Comparison of ENCODE assay signal across 8 cellular contexts in genomic region chr19:47742636-47743035, GRCh38. TPM values are rescaled to one million over a fixed set of nuclear protein-coding genes. Genes with fewer than 3 reads are reported as not detected.
DNase-seq lines count a peak whose midpoint lies in the region; ATAC-seq, FAIRE-seq and TF ChIP-seq lines count a peak whose summit lies in the region.

No MANE protein-coding gene starts in this region.

- TF ChIP-seq CTCF in HFFc6 (IDR thresholded peaks at IDR 0.05), result no peak
- no peak for TF ChIP-seq CTCF in kidney (IDR thresholded peaks at IDR 0.05; ENCODE audit: borderline replicate concordance, extremely low read depth, insufficient read depth)
- no peak for TF ChIP-seq CTCF in lower leg skin (IDR thresholded peaks at IDR 0.05)

- no peak for ATAC-seq in stimulated activated naive CD8-positive, alpha-beta T cell treated with anti-CD3 and anti-CD28 coated beads, Interleukin-15, amount 100 ng/mL, for 72 hours
- ATAC-seq in HG03460 (IDR thresholded peaks at IDR 0.05; ENCODE audit: unreplicated experiment) (no peak), HG03045 (IDR thresholded peaks at IDR 0.05; ENCODE audit: unreplicated experiment) (no peak)

- intact Hi-C loops in kidney (cut with DNase I), result no loop called here
- intact Hi-C loops in lower leg skin (cut with DNase I; ENCODE audit: low total_unique reads), result loop anchor here (2.0 kb wide), 1 partner anchor 30 kb away; the partner anchor contains the start of gene EHD2

- no peak for FAIRE-seq in kidney (lab: Jason Lieb, UNC)

- H3K4me3 ChIP-seq in kidney (ENCODE audit: low read length in 2 of 2) (peak overlapping the region in 1 of 2 donors; percentile 71), lower leg skin (ENCODE audit: low read depth, poor library complexity, severe bottlenecking) (no peak overlapping the region)

- peak overlapping the region; percentile 99 for H3K4me3 Mint-ChIP-seq in HFFc6
- peak overlapping the region; percentile 78 to 88 for H3K4me3 Mint-ChIP-seq in stimulated activated naive CD8-positive, alpha-beta T cell treated with anti-CD3 and anti-CD28 coated beads, Interleukin-15, amount 100 ng/mL, for 72 hours

- no peak for DNase-seq in HFFc6
- peak; percentile 82 for DNase-seq in kidney
- DNase-seq in stimulated activated naive CD8-positive, alpha-beta T cell treated with anti-CD3 and anti-CD28 coated beads, Interleukin-15, amount 100 ng/mL, for 72 hours, result no peak
- DNase-seq in lower leg skin (ENCODE audit: low spot score in 2 of 2), result no peak
- DNase-seq in G401 (ENCODE audit: low spot score), result no peak

- 31 to 41% methylated on average over 13 of the region's 13 CpGs for WGBS in lower leg skin, 2 donors

- peak overlapping the region; percentile 98 for H3K27ac Mint-ChIP-seq in HFFc6
- H3K27ac Mint-ChIP-seq in stimulated activated naive CD8-positive, alpha-beta T cell treated with anti-CD3 and anti-CD28 coated beads, Interleukin-15, amount 100 ng/mL, for 72 hours, result peak overlapping the region in 1 of 2 donors; percentile 6

- H3K36me3 Mint-ChIP-seq in HFFc6 (ENCODE audit: low read depth), result peaks cover 32% of the 10 kb centered on the region

- in situ Hi-C loops in G401 (cut with HindIII; ENCODE audit: low sequenced_read_pairs), result no loop called here

- H3K27me3 Mint-ChIP-seq in HFFc6 (ENCODE audit: insufficient read depth), result peaks cover 34% of the 10 kb centered on the region
- H3K27me3 Mint-ChIP-seq in stimulated activated naive CD8-positive, alpha-beta T cell treated with anti-CD3 and anti-CD28 coated beads, Interleukin-15, amount 100 ng/mL, for 72 hours, result no peaks in the 10 kb centered on the region

- peaks cover 8% of the 10 kb centered on the region; the same call in 1 of the 2 replicates for H3K9me3 Mint-ChIP-seq in HFFc6
- H3K9me3 Mint-ChIP-seq in stimulated activated naive CD8-positive, alpha-beta T cell treated with anti-CD3 and anti-CD28 coated beads, Interleukin-15, amount 100 ng/mL, for 72 hours, result no peaks in the 10 kb centered on the region

- peaks cover 0 to 5% of the 10 kb centered on the region in 2 donors for H3K36me3 ChIP-seq in kidney (ENCODE audit: control insufficient read depth in 1 of 2, insufficient read depth in 2 of 2, low read length in 2 of 2)

- peak overlapping the region in 1 of 2 donors; percentile 81 for H3K9ac ChIP-seq in kidney (ENCODE audit: low read length in 2 of 2)

- H3K4me1 Mint-ChIP-seq in HFFc6 (ENCODE audit: low read depth), result peaks cover 45% of the 10 kb centered on the region
- H3K4me1 Mint-ChIP-seq in stimulated activated naive CD8-positive, alpha-beta T cell treated with anti-CD3 and anti-CD28 coated beads, Interleukin-15, amount 100 ng/mL, for 72 hours, result peaks cover 42% of the 10 kb centered on the region

- H3K4me1 ChIP-seq in kidney (ENCODE audit: control insufficient read depth in 1 of 2, insufficient read depth in 1 of 2, low read depth in 1 of 2, low read length in 2 of 2), result peaks cover 8 to 17% of the 10 kb centered on the region in 2 donors

- no peaks in the 10 kb centered on the region for H3K9me3 ChIP-seq in kidney (ENCODE audit: control insufficient read depth in 1 of 2, low read length in 2 of 2)

- H3K27ac ChIP-seq in angular gyrus (ENCODE audit: low read depth, low read length) (peak overlapping the region; percentile 93), kidney (ENCODE audit: low read depth in 2 of 2, low read length in 2 of 2) (peak overlapping the region; percentile 95 to 96)

- TF ChIP-seq POLR2A in lower leg skin (IDR thresholded peaks at IDR 0.05), result no peak

RNA-seq across cellular contexts. Expression of gene NOP53, which starts 2.7 kb away (rescaled TPM):
- 100 to 1,000 TPM in 4 of 6 experiments, 10 to 100 TPM in 2; 72.7 to 113 (median 106) TPM for total RNA-seq in HFFc6 (2021; fragmentation: NEBNext Ultra II Directional; extraction: Animal tissue kit (Norgen Biotek cat#: 25700))
- total RNA-seq in kidney (305 TPM), lower leg skin (100 to 1,000 TPM; 537 to 842 (median 746) TPM)
- 258 TPM for polyA plus RNA-seq in kidney (ENCODE audit: insufficient read depth, low read depth, low replicate concordance)
- total RNA-seq in G401 (2014; rRNA removed; shearing (Covaris generic)), result 431 and 471 TPM in 2 replicates

RNA-seq across cellular contexts. Expression of gene EHD2, which starts 29.4 kb away (rescaled TPM):
- 100 to 1,000 TPM; 321 to 395 (median 334) TPM for total RNA-seq in HFFc6 (2021; fragmentation: NEBNext Ultra II Directional; extraction: Animal tissue kit (Norgen Biotek cat#: 25700))
- total RNA-seq in kidney, result 105 TPM
- polyA plus RNA-seq in kidney (ENCODE audit: insufficient read depth, low read depth, low replicate concordance), result 19.4 TPM
- 10 to 100 TPM; 49.4 to 89.4 (median 66.0) TPM for total RNA-seq in lower leg skin
- total RNA-seq in G401 (2014; rRNA removed; shearing (Covaris generic)), result not detected in 2 replicates

RNA-seq across cellular contexts. Expression of gene SELENOW, which starts 35.9 kb away (rescaled TPM):
- total RNA-seq in HFFc6 (2021; fragmentation: NEBNext Ultra II Directional; extraction: Animal tissue kit (Norgen Biotek cat#: 25700)), result 100 to 1,000 TPM; 214 to 245 (median 224) TPM
- total RNA-seq in kidney (254 TPM), lower leg skin (100 to 1,000 TPM; 487 to 722 (median 609) TPM)
- 530 TPM for polyA plus RNA-seq in kidney (ENCODE audit: insufficient read depth, low read depth, low replicate concordance)
- total RNA-seq in G401 (2014; rRNA removed; shearing (Covaris generic)), result 322 and 424 TPM in 2 replicates

Comparison
In these comparisons a context has a peak if more than half of its experiments do, and no peak if none do; other contexts are left out.
1. RNA of gene EHD2, which starts 29.4 kb away (total RNA-seq): 321 to 395 TPM in HFFc6, 105 TPM in kidney (single experiment) and 49.4 to 89.4 TPM in lower leg skin; not detected in G401; every median in the first group is over 10 times any median in the second.